Comparison of ENCODE assay signal across 21 cellular contexts in the genomic region with DNA sequence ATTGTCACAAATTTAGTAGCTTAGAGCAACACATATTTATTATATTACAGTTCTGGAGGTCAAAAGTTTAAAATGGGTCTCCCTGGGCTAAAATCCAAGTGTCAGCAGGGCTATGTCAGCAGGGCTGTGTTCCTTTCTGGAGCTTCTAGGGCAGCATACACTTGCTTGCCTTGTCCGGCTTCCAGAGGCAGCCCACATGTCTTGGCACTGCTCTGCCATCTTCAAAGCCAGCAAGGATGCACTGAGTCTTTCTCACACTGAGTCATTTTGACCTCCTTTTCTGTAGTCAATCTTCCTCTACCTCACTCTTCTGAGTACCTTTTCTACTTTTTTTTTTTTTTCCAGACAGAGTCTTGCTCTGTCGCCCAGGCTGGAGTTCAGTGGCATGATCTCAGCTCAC. TPM values are rescaled to one million over a fixed set of nuclear protein-coding genes. Genes with fewer than 3 reads are reported as not detected.
"Had no signal": no experiment of that assay in that cellular context is flagged by ENCODE, and none has a peak within 500 bp of the region (broad histone marks: within the 10 kb centered on the region; RNA-seq: fewer than 3 reads in every experiment).

No MANE protein-coding gene starts in this region.

- DNase-seq: activated CD4-positive, alpha-beta memory T cell treated with anti-CD3 and anti-CD28 coated beads, Interleukin-2, amount 10 ng/mL, durations not matched to agents 7 days and 5 days; activated CD4-positive, alpha-beta T cell treated with anti-CD3 and anti-CD28 coated beads for 36 hours; activated effector memory CD4-positive, alpha-beta T cell treated with Interleukin-2 at 50 U/mL for 16 hours; activated T-cell treated with anti-CD3 and anti-CD28 coated beads, Interleukin-2, amount 50 U/mL, for 4 hours; central memory CD4-positive, alpha-beta T cell; colonic mucosa; kidney; small intestine; stimulated activated CD4-positive, alpha-beta T cell treated with anti-CD3 and anti-CD28 coated beads, Interleukin-4, amount 100 ng/mL, for 24 hours; stimulated activated naive CD4-positive, alpha-beta T cell; T-helper 17 cell; transverse colon had no signal

- H3K27me3 Mint-ChIP-seq: brain had no signal

- H3K9me3 ChIP-seq: colonic mucosa, transverse colon, vagina had no signal

- H3K36me3 Mint-ChIP-seq: activated naive CD4-positive, alpha-beta T cell treated with anti-CD3 and anti-CD28 coated beads, Interleukin-2, amount 50 U/mL, for 72 hours; brain had no signal

- H3K27ac ChIP-seq: colonic mucosa, transverse colon, vagina had no signal

- H3K9me3 Mint-ChIP-seq: activated CD4-positive, alpha-beta memory T cell treated with anti-CD3 and anti-CD28 coated beads, Interleukin-2, amount 10 ng/mL, durations not matched to agents 7 days and 5 days; activated naive CD4-positive, alpha-beta T cell treated with anti-CD3 and anti-CD28 coated beads, Interleukin-2, amount 50 U/mL, for 72 hours; activated T-cell treated with anti-CD3 and anti-CD28 coated beads, Interleukin-2, amount 50 U/mL, for 4 hours; brain had no signal

- H3K27me3 ChIP-seq: colonic mucosa, transverse colon, vagina had no signal

- H3K36me3 ChIP-seq: colonic mucosa, transverse colon, vagina had no signal

- ATAC-seq: activated CD4-positive, alpha-beta T cell treated with anti-CD3 and anti-CD28 coated beads for 36 hours; activated T-cell treated with anti-CD3 and anti-CD28 coated beads, Interleukin-2, amount 50 U/mL, for 4 hours; T-helper 17 cell had no signal

- H3K27ac Mint-ChIP-seq: activated CD4-positive, alpha-beta memory T cell treated with anti-CD3 and anti-CD28 coated beads, Interleukin-2, amount 10 ng/mL, durations not matched to agents 7 days and 5 days; activated CD4-positive, alpha-beta T cell treated with anti-CD3 and anti-CD28 coated beads for 36 hours; activated naive CD4-positive, alpha-beta T cell treated with anti-CD3 and anti-CD28 coated beads, Interleukin-2, amount 50 U/mL, for 72 hours; brain; T-helper 17 cell had no signal

- H3K4me3 Mint-ChIP-seq: activated CD4-positive, alpha-beta memory T cell treated with anti-CD3 and anti-CD28 coated beads, Interleukin-2, amount 10 ng/mL, durations not matched to agents 7 days and 5 days; activated CD4-positive, alpha-beta T cell treated with anti-CD3 and anti-CD28 coated beads for 36 hours; activated T-cell treated with anti-CD3 and anti-CD28 coated beads, Interleukin-2, amount 50 U/mL, for 4 hours; brain; T-helper 17 cell had no signal

- H3K4me3 ChIP-seq: colonic mucosa, transverse colon, vagina had no signal

- H3K4me1 ChIP-seq: colonic mucosa, vagina had no signal

- H3K4me1 Mint-ChIP-seq: activated CD4-positive, alpha-beta memory T cell treated with anti-CD3 and anti-CD28 coated beads, Interleukin-2, amount 10 ng/mL, durations not matched to agents 7 days and 5 days; brain had no signal

RNA-seq across cellular contexts. Expression of a gene that starts 39.0 kb away (rescaled TPM):
- total RNA-seq: activated CD4-positive, alpha-beta memory T cell treated with anti-CD3 and anti-CD28 coated beads, Interleukin-2, amount 10 ng/mL, durations not matched to agents 7 days and 5 days; activated CD4-positive, alpha-beta T cell treated with anti-CD3 and anti-CD28 coated beads for 36 hours; activated naive CD4-positive, alpha-beta T cell treated with anti-CD3 and anti-CD28 coated beads, Interleukin-2, amount 50 U/mL, for 72 hours; activated T-cell treated with anti-CD3 and anti-CD28 coated beads, Interleukin-2, amount 50 U/mL, for 4 hours; endothelial cell of umbilical vein; frontal cortex; kidney; osteocyte; T-helper 17 cell had no signal
- polyA plus RNA-seq: endothelial cell of umbilical vein, neural cell, small intestine had no signal

RNA-seq across cellular contexts. Expression of a gene that starts 44.4 kb away (rescaled TPM):
- total RNA-seq: activated CD4-positive, alpha-beta memory T cell treated with anti-CD3 and anti-CD28 coated beads, Interleukin-2, amount 10 ng/mL, durations not matched to agents 7 days and 5 days; activated CD4-positive, alpha-beta T cell treated with anti-CD3 and anti-CD28 coated beads for 36 hours; activated naive CD4-positive, alpha-beta T cell treated with anti-CD3 and anti-CD28 coated beads, Interleukin-2, amount 50 U/mL, for 72 hours; activated T-cell treated with anti-CD3 and anti-CD28 coated beads, Interleukin-2, amount 50 U/mL, for 4 hours; colonic mucosa; endothelial cell of umbilical vein; frontal cortex; lower leg skin; osteocyte; subcutaneous adipose tissue; T-helper 17 cell; transverse colon; vagina had no signal
- polyA plus RNA-seq: endothelial cell of umbilical vein, small intestine had no signal
